ENCODE assay signal across 11 cellular contexts in genomic region chr5:39014544-39014943, GRCh38. TPM values are rescaled to one million over a fixed set of nuclear protein-coding genes. Genes with fewer than 3 reads are reported as not detected.
DNase-seq lines count a peak whose midpoint lies in the region; ATAC-seq and TF ChIP-seq lines count a peak whose summit lies in the region.
"Had no signal": no experiment of that assay in that cellular context is flagged by ENCODE, and none has a peak within 500 bp of the region (broad histone marks: within the 10 kb centered on the region; RNA-seq: fewer than 3 reads in every experiment).

No MANE protein-coding gene starts in this region.

- in situ Hi-C loops in GM13977 (cut with MboI; ENCODE audit: low pct_unique_long_range_greater_than_20kb, low sequenced_read_pairs, unreplicated experiment): no loop called here

- H3K27me3 ChIP-seq in kidney epithelial cell (ENCODE audit: control insufficient read depth, insufficient read depth, low read length) (no peaks in the 10 kb centered on the region), upper lobe of right lung (no peaks in the 10 kb centered on the region)

- intact Hi-C loops in upper lobe of right lung (cut with DNase I): no loop called here

- H3K4me3 ChIP-seq in kidney epithelial cell (ENCODE audit: low read depth, low read length): no peak overlapping the region
- H3K4me3 ChIP-seq in upper lobe of right lung: no peak overlapping the region

- peak; percentile 59 for DNase-seq in HS-27A (ENCODE audit: low read depth)
- DNase-seq in dedifferentiated amniotic fluid mesenchymal stem cell (ENCODE audit: extremely low spot score): peak; percentile 82
- DNase-seq in kidney epithelial cell (ENCODE audit: low read depth): peak; percentile 50
- DNase-seq in upper lobe of right lung: no peak
- DNase-seq in activated T-cell treated with anti-CD3 and anti-CD28 coated beads for 4 hours: no peak
- no peak for DNase-seq in GM13977 (ENCODE audit: low spot score)
- DNase-seq: DND-41, NCI-H1048 had no signal

- H3K9me3 ChIP-seq in upper lobe of right lung: no peaks in the 10 kb centered on the region

- TF ChIP-seq CTCF in kidney epithelial cell (IDR thresholded peaks at IDR 0.05; ENCODE audit: insufficient read depth, low read length, poor library complexity, severe bottlenecking): no peak
- TF ChIP-seq CTCF in upper lobe of right lung (IDR thresholded peaks at IDR 0.05): no peak
- no peak for TF ChIP-seq CTCF in GM13977 (IDR thresholded peaks at IDR 0.05; ENCODE audit: extremely low read depth, insufficient read depth, missing control alignments)

- H3K4me1 ChIP-seq in upper lobe of right lung: peaks cover 10% of the 10 kb centered on the region

- H3K27ac ChIP-seq in upper lobe of right lung: no peak overlapping the region

- H3K36me3 ChIP-seq in kidney epithelial cell (ENCODE audit: control insufficient read depth, insufficient read depth, low read length) (no peaks in the 10 kb centered on the region), upper lobe of right lung (peaks cover 23% of the 10 kb centered on the region)

- ATAC-seq in upper lobe of right lung: peak; percentile 35
- ATAC-seq in HG03439 (IDR thresholded peaks at IDR 0.05; ENCODE audit: unreplicated experiment): no peak
- no peak for ATAC-seq in GM19023 (IDR thresholded peaks at IDR 0.05; ENCODE audit: unreplicated experiment)
- ATAC-seq: HCT116 had no signal

RNA-seq across cellular contexts. Expression of gene RICTOR, which starts 59.7 kb away (rescaled TPM):
- total RNA-seq in kidney epithelial cell (19.9 and 23.3 TPM in 2 replicates), upper lobe of right lung (51.1 TPM)

Comparison
In these comparisons a context has a peak if more than half of its experiments do, and no peak if none do; other contexts are left out.
1. DNase-seq: peak in HS-27A (single experiment), dedifferentiated amniotic fluid mesenchymal stem cell (single experiment) and kidney epithelial cell (single experiment); none in upper lobe of right lung (single experiment), activated T-cell treated with anti-CD3 and anti-CD28 coated beads for 4 hours (single experiment) and GM13977 (single experiment).